In genomic region chr20:54123587-54124180, GRCh38 we compare ENCODE assay signal across 9 cellular contexts. TPM values are rescaled to one million over a fixed set of nuclear protein-coding genes. Genes with fewer than 3 reads are reported as not detected.
DNase-seq lines count a peak whose midpoint lies in the region; ATAC-seq, FAIRE-seq and TF ChIP-seq lines count a peak whose summit lies in the region.
"Had no signal": no experiment of that assay in that cellular context is flagged by ENCODE, and none has a peak within 500 bp of the region (broad histone marks: within the 10 kb centered on the region; RNA-seq: fewer than 3 reads in every experiment).

No MANE protein-coding gene starts in this region.

- no peak overlapping the region for H3K23ac ChIP-seq in H1 (ENCODE audit: insufficient read length)

- H3K27me3 Mint-ChIP-seq in Calu3 (ENCODE audit: unreplicated experiment): no peaks in the 10 kb centered on the region
- H3K27me3 Mint-ChIP-seq in neural progenitor cell (ENCODE audit: insufficient read depth, low read depth): peaks cover 3% of the 10 kb centered on the region
- no peaks in the 10 kb centered on the region for H3K27me3 Mint-ChIP-seq in T-helper 2 cell treated with Interferon-gamma antibody and Interleukin-4, amounts not matched to agents 5 μg/mL and 100 μg/mL, for 36 hours (ENCODE audit: low read depth)

- TF ChIP-seq EP300 in H1 (IDR thresholded peaks at IDR 0.05; ENCODE audit: borderline replicate concordance in 1 of 2, low read depth in 2 of 2, low read length in 2 of 2): 0 out of 3 replicates have a peak, but pooled peaks of 1 of the 2 experiments have one; percentile 52

- H3K79me2 ChIP-seq in H1 (ENCODE audit: control insufficient read depth in 1 of 2, insufficient read depth in 2 of 2, low read length in 2 of 2): no peaks in the 10 kb centered on the region
- H3K79me2 ChIP-seq in neural progenitor cell (ENCODE audit: low read depth): no peaks in the 10 kb centered on the region

- peak overlapping the region; percentile 40; the same call in 1 of the 2 replicates for H2BK15ac ChIP-seq in H1 (ENCODE audit: low read length)

- H2BK12ac ChIP-seq in H1 (ENCODE audit: low read depth, low read length): peak overlapping the region; percentile 62; the same call in 1 of the 2 replicates

- POLR2A ChIA-PET in H1 (lab: Charles Lee; ENCODE audit: partially characterized antibody): no interaction called here

- no peak overlapping the region for H3K18ac ChIP-seq in H1 (ENCODE audit: extremely low read depth, low read length)

- no peak overlapping the region for H2BK20ac ChIP-seq in H1 (ENCODE audit: low read length)

- H3K4me1 ChIP-seq in H1 (replicated peaks in 1 of 4; ENCODE audit: control insufficient read depth in 3 of 4, insufficient read depth in 4 of 4, low read length in 3 of 4) (peaks cover 0 to 6% (median 2%) of the 10 kb centered on the region in 4 experiments; a peak in 4 of 7 replicates), neural progenitor cell (no peaks in the 10 kb centered on the region)

- H3K4me1 Mint-ChIP-seq in Calu3 (ENCODE audit: low read depth, unreplicated experiment): peaks cover 75% of the 10 kb centered on the region
- H3K4me1 Mint-ChIP-seq in neural progenitor cell: peaks cover 3% of the 10 kb centered on the region
- H3K4me1 Mint-ChIP-seq in T-helper 2 cell treated with Interferon-gamma antibody and Interleukin-4, amounts not matched to agents 5 μg/mL and 100 μg/mL, for 36 hours (ENCODE audit: low read depth): no peaks in the 10 kb centered on the region

- H3K4me3 ChIP-seq in H1 (ENCODE audit: extremely low read depth in 1 of 4, insufficient read depth in 2 of 4, low read depth in 3 of 4, low read length in 4 of 4) (no peak overlapping the region), neural progenitor cell (no peak overlapping the region)

- no peaks in the 10 kb centered on the region for H3K23me2 ChIP-seq in H1 (ENCODE audit: low read depth, low read length)

- in situ Hi-C loops in G401 (cut with HindIII; ENCODE audit: low sequenced_read_pairs): no loop called here

- FAIRE-seq in H1 (lab: Jason Lieb, UNC): no peak

- no peaks in the 10 kb centered on the region for H3K79me1 ChIP-seq in H1 (ENCODE audit: low read depth, low read length)

- no peak overlapping the region for H2BK120ac ChIP-seq in H1 (replicated peaks; ENCODE audit: low read depth, low read length)

- no peak overlapping the region for H4K91ac ChIP-seq in H1 (replicated peaks; ENCODE audit: insufficient read length, low read length)

- no peak overlapping the region for H3K14ac ChIP-seq in H1 (ENCODE audit: insufficient read length)

- no peak overlapping the region for H3K4ac ChIP-seq in H1 (replicated peaks; ENCODE audit: insufficient read length, low read depth, low read length)

- H3K56ac ChIP-seq in H1 (replicated peaks; ENCODE audit: insufficient read length, low read depth, low read length): no peak overlapping the region

- ATAC-seq in GM19328 (IDR thresholded peaks at IDR 0.05; ENCODE audit: unreplicated experiment): no peak
- ATAC-seq in HG02763 (IDR thresholded peaks at IDR 0.05; ENCODE audit: unreplicated experiment): no peak

- no peak overlapping the region for H4K8ac ChIP-seq in H1 (ENCODE audit: extremely low read depth, insufficient read depth, low read length)

- H2AFZ ChIP-seq in H1 (ENCODE audit: low read length) (peak overlapping the region; percentile 92), neural progenitor cell (replicated peaks) (peak overlapping the region; percentile 70)

- H3K36me3 Mint-ChIP-seq in Calu3 (ENCODE audit: insufficient read depth, unreplicated experiment) (peaks cover 38% of the 10 kb centered on the region), neural progenitor cell (no peaks in the 10 kb centered on the region)
- H3K36me3 Mint-ChIP-seq in T-helper 2 cell treated with Interferon-gamma antibody and Interleukin-4, amounts not matched to agents 5 μg/mL and 100 μg/mL, for 36 hours (ENCODE audit: low read depth): no peaks in the 10 kb centered on the region

- intact Hi-C loops in Calu3 (cut with micrococcal nuclease; ENCODE audit: unreplicated experiment): loop anchor here (1.0 to 5.0 kb wide), 4 partner anchors 8 to 296 kb away; no protein-coding TSS in a partner anchor

- H3K27me3 ChIP-seq in H1 (replicated peaks in 1 of 4; ENCODE audit: control insufficient read depth in 3 of 4, extremely low read depth in 1 of 4, insufficient read depth in 3 of 4, low read length in 3 of 4) (no peaks in the 10 kb centered on the region), neural progenitor cell (no peaks in the 10 kb centered on the region)

- TF ChIP-seq RAD21 in H1 (IDR thresholded peaks at IDR 0.05 in 1 of 2, conservative IDR thresholded peaks at IDR 0.05 in 1 of 2; ENCODE audit: low read depth in 2 of 2, low read length in 2 of 2): no peak

- H2AK5ac ChIP-seq in H1 (ENCODE audit: low read depth, low read length): no peak overlapping the region

- no peak overlapping the region; the same call in 1 of the 2 replicates for H2BK5ac ChIP-seq in H1 (ENCODE audit: low read depth, low read length)

- H3K9me3 ChIP-seq in H1 (ENCODE audit: insufficient read depth in 2 of 2, low read depth in 1 of 2, low read length in 1 of 2): no peaks in the 10 kb centered on the region
- H3K9me3 ChIP-seq in neural progenitor cell (ENCODE audit: low read depth): no peaks in the 10 kb centered on the region

- 55% methylated on average over 11 of the region's 11 CpGs; no CpG with 5 or more reads in 1 of the 2 experiments for WGBS in H1 (ENCODE audit: extremely low coverage in 1 of 2, insufficient coverage in 1 of 2, insufficient read length in 1 of 2, insufficient replicate concordance in 2 of 2, low coverage in 1 of 2, low lambda C conversion rate in 2 of 2, missing lambda C conversion rate in 1 of 2), 2 experiments

- H3K36me3 ChIP-seq in H1 (ENCODE audit: control insufficient read depth in 2 of 4, insufficient read depth in 4 of 4, low read length in 3 of 4) (no peaks in the 10 kb centered on the region), neural progenitor cell (no peaks in the 10 kb centered on the region)

- H3K27ac Mint-ChIP-seq in Calu3 (ENCODE audit: unreplicated experiment) (peak overlapping the region; percentile 96), neural progenitor cell (no peak overlapping the region)
- H3K27ac Mint-ChIP-seq in T-helper 2 cell treated with Interferon-gamma antibody and Interleukin-4, amounts not matched to agents 5 μg/mL and 100 μg/mL, for 36 hours: no peak overlapping the region

- no peaks in the 10 kb centered on the region for H4K20me1 ChIP-seq in H1 (replicated peaks in 1 of 2; ENCODE audit: control insufficient read depth in 1 of 2, insufficient read depth in 2 of 2, low read length in 2 of 2)
- H4K20me1 ChIP-seq in neural progenitor cell (ENCODE audit: low read depth): no peaks in the 10 kb centered on the region

- no peak for TF ChIP-seq CTCF in Calu3 (IDR thresholded peaks at IDR 0.05; ENCODE audit: unreplicated experiment)
- TF ChIP-seq CTCF in H1 (IDR thresholded peaks at IDR 0.05; ENCODE audit: control extremely low read depth in 1 of 3, insufficient read depth in 1 of 3, low read depth in 1 of 3, low read length in 3 of 3): no peak
- no peak for TF ChIP-seq CTCF in neural progenitor cell (IDR thresholded peaks at IDR 0.05)

- no peak for TF ChIP-seq POLR2A in H1 (IDR thresholded peaks at IDR 0.05; ENCODE audit: control extremely low read depth in 1 of 2, low read depth in 2 of 2, low read length in 2 of 2)

- CTCF ChIA-PET in Calu3 (lab: Charles Lee) (interaction anchor here (0.9 to 1.8 kb wide), 8 partner anchors 10 to 27 kb away, joined by 3 to 8 read pairs (median 4); no protein-coding TSS in a partner anchor), H1 (lab: Charles Lee; ENCODE audit: partially characterized antibody) (interaction anchor here (1.1 kb wide), 1 partner anchor 23 kb away, joined by 3 read pairs; no protein-coding TSS in a partner anchor)

- peak overlapping the region; percentile 33 for H3K4me3 Mint-ChIP-seq in Calu3 (ENCODE audit: low read depth, unreplicated experiment)
- H3K4me3 Mint-ChIP-seq in neural progenitor cell: no peak overlapping the region
- no peak overlapping the region for H3K4me3 Mint-ChIP-seq in T-helper 2 cell treated with Interferon-gamma antibody and Interleukin-4, amounts not matched to agents 5 μg/mL and 100 μg/mL, for 36 hours

- H4K5ac ChIP-seq in H1 (ENCODE audit: insufficient read length, low read depth, low read length): no peak overlapping the region

- no TSS peak for BruUV-seq in Calu3 (replicated peaks; lab: Mats Ljungman, UMichigan)

- no peaks in the 10 kb centered on the region for H3F3A ChIP-seq in neural progenitor cell (ENCODE audit: low read depth)

- H3K9ac ChIP-seq in H1 (replicated peaks in 1 of 4; ENCODE audit: extremely low read depth in 1 of 4, low read depth in 3 of 4, low read length in 3 of 4) (no peak overlapping the region), neural progenitor cell (no peak overlapping the region)

- H3K4me2 ChIP-seq in H1 (ENCODE audit: insufficient read depth in 1 of 2, low read depth in 2 of 2, low read length in 2 of 2) (peak overlapping the region in 1 of 2 experiments; percentile 40; a peak in 1 of 4 replicates), neural progenitor cell (no peak overlapping the region)

- no peaks in the 10 kb centered on the region for H3K9me3 Mint-ChIP-seq in Calu3 (ENCODE audit: low read depth, unreplicated experiment)
- H3K9me3 Mint-ChIP-seq in neural progenitor cell: no peaks in the 10 kb centered on the region
- H3K9me3 Mint-ChIP-seq in T-helper 2 cell treated with Interferon-gamma antibody and Interleukin-4, amounts not matched to agents 5 μg/mL and 100 μg/mL, for 36 hours: no peaks in the 10 kb centered on the region

- DNase-seq in Calu3: peak; percentile 99
- peak; percentile 33 for DNase-seq in NCI-H2107 (lab: John Stamatoyannopoulos, UW)
- DNase-seq in H1 (ENCODE audit: low read depth in 1 of 2, low spot score in 2 of 2): peak; percentile 51 to 79
- DNase-seq in neural progenitor cell (ENCODE audit: low spot score): peak; percentile 5
- DNase-seq in T-helper 2 cell treated with Interferon-gamma antibody and Interleukin-4, amounts not matched to agents 5 μg/mL and 100 μg/mL, for 36 hours (ENCODE audit: low spot score): no peak
- DNase-seq in G401 (ENCODE audit: low spot score): no peak
- DNase-seq: activated CD8-positive, alpha-beta memory T cell treated with anti-CD3 and anti-CD28 coated beads, Interleukin-2, amount 50 U/mL, for 48 hours had no signal

- H3K27ac ChIP-seq in H1 (ENCODE audit: low read depth, low read length): no peak overlapping the region; the same call in 1 of the 2 replicates
- H3K27ac ChIP-seq in neural progenitor cell: no peak overlapping the region

RNA-seq across cellular contexts. Expression of gene CYP24A1, which starts 50.1 kb away (rescaled TPM):
- total RNA-seq in Calu3 (2022): 393 and 665 TPM in 2 replicates
- total RNA-seq in H1 (2021; fragmentation: NEBNext Ultra II Directional; extraction: Animal tissue kit (Norgen Biotek cat#: 25700)): not detected in 2 replicates
- 0.08 TPM in 1 of 2 replicates, not detected in the other for polyA plus RNA-seq in H1 (2011; rRNA removed)
- polyA plus RNA-seq in H1 (2011; cell fraction: cytosol; rRNA removed): 0.03 TPM
- polyA plus RNA-seq in H1 (2011; cell fraction: nucleus; rRNA removed): not detected
- polyA plus RNA-seq in H1 (2012, experiment 1 of 2): 0.09 TPM in 1 of 4 replicates, not detected in the others
- not detected for polyA plus RNA-seq in H1 (2012, experiment 2 of 2)
- 0.04 TPM for polyA plus RNA-seq in H1 (2013, experiment 1 of 2)
- 0.15 TPM for polyA plus RNA-seq in H1 (2013, experiment 2 of 2)
- 0.93 TPM in 1 of 2 replicates, not detected in the other for polyA minus RNA-seq in H1 (2011; rRNA and poly(A)+ RNA removed)
- polyA minus RNA-seq in H1 (2011; cell fraction: cytosol; rRNA and poly(A)+ RNA removed): not detected
- not detected for polyA minus RNA-seq in H1 (2011; cell fraction: nucleus; rRNA and poly(A)+ RNA removed)
- total RNA-seq in neural progenitor cell (ENCODE audit: low replicate concordance): not detected in 2 replicates
- 0.27 TPM in 1 of 2 replicates, not detected in the other for total RNA-seq in G401 (2014; rRNA removed; shearing (Covaris generic))

RNA-seq across cellular contexts. Expression of gene BCAS1, which starts 53.3 kb away (rescaled TPM):
- total RNA-seq in Calu3 (2022): 11.1 and 16.9 TPM in 2 replicates
- 0.19 and 0.27 TPM in 2 replicates for total RNA-seq in H1 (2021; fragmentation: NEBNext Ultra II Directional; extraction: Animal tissue kit (Norgen Biotek cat#: 25700))
- 0.06 and 0.08 TPM in 2 replicates for polyA plus RNA-seq in H1 (2011; rRNA removed)
- 0.03 TPM for polyA plus RNA-seq in H1 (2011; cell fraction: cytosol; rRNA removed)
- 0.10 TPM for polyA plus RNA-seq in H1 (2011; cell fraction: nucleus; rRNA removed)
- 0.25 to 0.48 TPM (median 0.38 TPM) in 3 of 4 replicates, not detected in the other for polyA plus RNA-seq in H1 (2012, experiment 1 of 2)
- not detected for polyA plus RNA-seq in H1 (2012, experiment 2 of 2)
- polyA plus RNA-seq in H1 (2013, experiment 1 of 2): 0.20 TPM
- polyA plus RNA-seq in H1 (2013, experiment 2 of 2): 0.18 TPM
- 0.02 and 0.06 TPM in 2 replicates for polyA minus RNA-seq in H1 (2011; rRNA and poly(A)+ RNA removed)
- not detected for polyA minus RNA-seq in H1 (2011; cell fraction: cytosol; rRNA and poly(A)+ RNA removed)
- 0.30 TPM for polyA minus RNA-seq in H1 (2011; cell fraction: nucleus; rRNA and poly(A)+ RNA removed)
- not detected in 2 replicates for total RNA-seq in neural progenitor cell (ENCODE audit: low replicate concordance)
- total RNA-seq in G401 (2014; rRNA removed; shearing (Covaris generic)): under 0.01 TPM in 1 of 2 replicates, not detected in the other

Comparison
In these comparisons a context has a peak if more than half of its experiments do, and no peak if none do; other contexts are left out.
1. DNase-seq: peak in Calu3 (single experiment), NCI-H2107 (single experiment), H1 (2 of 2) and neural progenitor cell (single experiment); none in T-helper 2 cell treated with Interferon-gamma antibody and Interleukin-4, amounts not matched to agents 5 μg/mL and 100 μg/mL, for 36 hours (single experiment) and G401 (single experiment).
2. RNA of gene CYP24A1, which starts 50.1 kb away (total RNA-seq): 393 to 665 TPM in Calu3; 0.27 TPM in G401, not detected in H1 and not detected in neural progenitor cell; every median in the first group is over 100 times any median in the second.